In the genomic region with DNA sequence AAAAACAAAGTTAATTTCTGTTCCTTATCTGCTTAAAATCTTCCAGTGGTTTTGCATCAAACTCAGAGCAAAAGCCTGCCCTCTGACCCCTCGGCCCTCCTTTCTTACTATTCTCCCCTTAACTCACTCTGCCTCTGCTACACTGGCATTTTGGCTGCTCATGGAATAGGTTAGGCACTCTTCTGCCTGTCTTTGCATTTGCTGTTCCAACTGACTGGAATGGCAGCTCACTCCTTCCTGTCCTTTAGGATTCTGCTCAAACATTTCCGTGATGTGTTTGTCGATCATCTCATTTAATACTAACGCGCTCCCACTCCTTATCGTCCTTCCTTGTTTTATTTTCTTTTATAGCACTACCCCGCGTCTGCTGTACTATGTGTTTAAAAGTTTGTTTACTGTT, we compare ENCODE assay signal across 9 cellular contexts. TPM values are rescaled to one million over a fixed set of nuclear protein-coding genes. Genes with fewer than 3 reads are reported as not detected.
DNase-seq lines count a peak whose midpoint lies in the region; ATAC-seq and TF ChIP-seq lines count a peak whose summit lies in the region.
"Had no signal": no experiment of that assay in that cellular context is flagged by ENCODE, and none has a peak within 500 bp of the region (broad histone marks: within the 10 kb centered on the region; RNA-seq: fewer than 3 reads in every experiment).

No MANE protein-coding gene starts in this region.

- no peaks in the 10 kb centered on the region for H3K9me3 ChIP-seq in BLaER1 treated with 17β-estradiol and CSF1 and Interleukin-3, amounts not matched to agents 10 nM and 100 nM (replicated peaks in 1 of 11)
- H3K9me3 ChIP-seq in duodenal mucosa (ENCODE audit: control insufficient read depth in 1 of 2, low read length in 2 of 2) = no peaks in the 10 kb centered on the region

- H3K9me3 Mint-ChIP-seq in HFFc6 = no peaks in the 10 kb centered on the region
- H3K9me3 Mint-ChIP-seq: activated naive CD4-positive, alpha-beta T cell treated with anti-CD3 and anti-CD28 coated beads, Interleukin-2, amount 50 U/mL, for 24 hours had no signal

- no peak for TF ChIP-seq CTCF in HFFc6 (IDR thresholded peaks at IDR 0.05)

- H3K27ac Mint-ChIP-seq in HFFc6 = no peak overlapping the region
- H3K27ac Mint-ChIP-seq: activated naive CD4-positive, alpha-beta T cell treated with anti-CD3 and anti-CD28 coated beads, Interleukin-2, amount 50 U/mL, for 24 hours had no signal

- H4K20me1 ChIP-seq in BLaER1 treated with 17β-estradiol and CSF1 and Interleukin-3, amounts not matched to agents 10 nM and 100 nM = peaks cover 0 to 85% (median 47%) of the 10 kb centered on the region in 11 experiments; a peak in 21 of 22 replicates

- H3K4me3 Mint-ChIP-seq in HFFc6 = no peak overlapping the region
- H3K4me3 Mint-ChIP-seq: activated naive CD4-positive, alpha-beta T cell treated with anti-CD3 and anti-CD28 coated beads, Interleukin-2, amount 50 U/mL, for 24 hours had no signal

- ATAC-seq in GM21515 (IDR thresholded peaks at IDR 0.05; ENCODE audit: unreplicated experiment) = no peak
- no peak for ATAC-seq in HG03521 (IDR thresholded peaks at IDR 0.05; ENCODE audit: unreplicated experiment)

- peak overlapping the region; percentile 85 to 92 (median 90) for H3K9ac ChIP-seq in BLaER1 treated with 17β-estradiol and CSF1 and Interleukin-3, amounts not matched to agents 10 nM and 100 nM
- H3K9ac ChIP-seq in duodenal mucosa (ENCODE audit: low read depth in 1 of 2, low read length in 2 of 2) = peak overlapping the region; percentile 90 to 95

- peaks cover 21 to 45% (median 38%) of the 10 kb centered on the region in 10 experiments for H3K4me1 ChIP-seq in BLaER1 treated with 17β-estradiol and CSF1 and Interleukin-3, amounts not matched to agents 10 nM and 100 nM
- H3K4me1 ChIP-seq in duodenal mucosa (ENCODE audit: control insufficient read depth in 1 of 2, insufficient read depth in 2 of 2, low read length in 2 of 2) = peaks cover 30 to 32% of the 10 kb centered on the region in 2 donors

- peaks cover 12% of the 10 kb centered on the region for H3K36me3 Mint-ChIP-seq in HFFc6 (ENCODE audit: low read depth)

- peak overlapping the region; percentile 84 to 93 (median 89); a peak in 21 of 22 replicates for H3K27ac ChIP-seq in BLaER1 treated with 17β-estradiol and CSF1 and Interleukin-3, amounts not matched to agents 10 nM and 100 nM
- H3K27ac ChIP-seq in duodenal mucosa (ENCODE audit: low read depth, low read length) = peak overlapping the region; percentile 95

- no peak for DNase-seq in Jurkat, Clone E6-1 (ENCODE audit: low read depth, low spot score)
- DNase-seq in myocyte (ENCODE audit: low read depth) (peak; percentile 11), HFFc6 (no peak)
- DNase-seq in activated CD4-positive, alpha-beta T cell treated with anti-CD3 and anti-CD28 coated beads, Interleukin-2, amount 50 U/mL, for 1 hour = no peak

- H3K27me3 Mint-ChIP-seq in HFFc6 (ENCODE audit: insufficient read depth) = no peaks in the 10 kb centered on the region; the same call in 1 of the 2 replicates
- H3K27me3 Mint-ChIP-seq: activated naive CD4-positive, alpha-beta T cell treated with anti-CD3 and anti-CD28 coated beads, Interleukin-2, amount 50 U/mL, for 24 hours had no signal

- H3K36me3 ChIP-seq in BLaER1 treated with 17β-estradiol and CSF1 and Interleukin-3, amounts not matched to agents 10 nM and 100 nM = peaks cover 35 to 65% (median 46%) of the 10 kb centered on the region in 11 experiments
- H3K36me3 ChIP-seq in duodenal mucosa (ENCODE audit: control insufficient read depth in 1 of 2, insufficient read depth in 2 of 2, low read length in 2 of 2) = peaks cover 13 to 20% of the 10 kb centered on the region in 2 donors

- H3K4me1 Mint-ChIP-seq in HFFc6 (ENCODE audit: low read depth) = peaks cover 12% of the 10 kb centered on the region

- H3K4me2 ChIP-seq in BLaER1 treated with 17β-estradiol and CSF1 and Interleukin-3, amounts not matched to agents 10 nM and 100 nM = peak overlapping the region; percentile 82 to 98 (median 92)

- no peaks in the 10 kb centered on the region for H3K27me3 ChIP-seq in BLaER1 treated with 17β-estradiol and CSF1 and Interleukin-3, amounts not matched to agents 10 nM and 100 nM
- H3K27me3 ChIP-seq in duodenal mucosa (ENCODE audit: control insufficient read depth in 1 of 2, insufficient read depth in 2 of 2, low read length in 2 of 2) = no peaks in the 10 kb centered on the region

- peak overlapping the region; percentile 74 to 97 (median 86) for H3K4me3 ChIP-seq in BLaER1 treated with 17β-estradiol and CSF1 and Interleukin-3, amounts not matched to agents 10 nM and 100 nM
- H3K4me3 ChIP-seq in Jurkat, Clone E6-1 (ENCODE audit: low read length) = peak overlapping the region; percentile 82
- peak overlapping the region; percentile 85 to 99 for H3K4me3 ChIP-seq in duodenal mucosa (ENCODE audit: low read depth in 1 of 2, low read length in 2 of 2)

RNA-seq across cellular contexts. Expression of gene CEBPZ, which starts 0.8 kb away (rescaled TPM):
- 32.8 TPM for polyA plus RNA-seq in Jurkat, Clone E6-1 (2012; ENCODE audit: insufficient read depth, insufficient read length)
- 32.9 and 33.2 TPM in 2 replicates for total RNA-seq in myocyte
- 10.7 TPM for polyA plus RNA-seq in myocyte (2012)
- total RNA-seq in HFFc6 (2021; fragmentation: NEBNext Ultra II Directional; extraction: Animal tissue kit (Norgen Biotek cat#: 25700)) = 10 to 100 TPM; 36.9 to 50.2 (median 40.7) TPM

RNA-seq across cellular contexts. Expression of gene NDUFAF7, which starts 0.9 kb away (rescaled TPM):
- polyA plus RNA-seq in Jurkat, Clone E6-1 (2012; ENCODE audit: insufficient read depth, insufficient read length) = 20.3 TPM
- 15.2 and 21.1 TPM in 2 replicates for total RNA-seq in myocyte
- 12.7 TPM for polyA plus RNA-seq in myocyte (2012)
- total RNA-seq in HFFc6 (2021; fragmentation: NEBNext Ultra II Directional; extraction: Animal tissue kit (Norgen Biotek cat#: 25700)) = 10 to 100 TPM; 10.2 to 13.6 (median 12.1) TPM

RNA-seq across cellular contexts. Expression of gene CEBPZOS, which starts 34.3 kb away (rescaled TPM):
- polyA plus RNA-seq in Jurkat, Clone E6-1 (2012; ENCODE audit: insufficient read depth, insufficient read length) = 1.2 TPM
- total RNA-seq in myocyte = 25.7 and 27.7 TPM in 2 replicates
- polyA plus RNA-seq in myocyte (2012) = 27.8 TPM
- total RNA-seq in HFFc6 (2021; fragmentation: NEBNext Ultra II Directional; extraction: Animal tissue kit (Norgen Biotek cat#: 25700)) = 10 to 100 TPM; 55.2 to 66.6 (median 63.5) TPM

RNA-seq across cellular contexts. Expression of gene SULT6B1, which starts 42.1 kb away (rescaled TPM):
- polyA plus RNA-seq in Jurkat, Clone E6-1 (2012; ENCODE audit: insufficient read depth, insufficient read length) = not detected
- not detected in 2 replicates for total RNA-seq in myocyte
- polyA plus RNA-seq in myocyte (2012) = not detected
- total RNA-seq in HFFc6 (2021; fragmentation: NEBNext Ultra II Directional; extraction: Animal tissue kit (Norgen Biotek cat#: 25700)) = not detected
